Comparison of ENCODE assay signal across 8 cellular contexts in the genomic region with DNA sequence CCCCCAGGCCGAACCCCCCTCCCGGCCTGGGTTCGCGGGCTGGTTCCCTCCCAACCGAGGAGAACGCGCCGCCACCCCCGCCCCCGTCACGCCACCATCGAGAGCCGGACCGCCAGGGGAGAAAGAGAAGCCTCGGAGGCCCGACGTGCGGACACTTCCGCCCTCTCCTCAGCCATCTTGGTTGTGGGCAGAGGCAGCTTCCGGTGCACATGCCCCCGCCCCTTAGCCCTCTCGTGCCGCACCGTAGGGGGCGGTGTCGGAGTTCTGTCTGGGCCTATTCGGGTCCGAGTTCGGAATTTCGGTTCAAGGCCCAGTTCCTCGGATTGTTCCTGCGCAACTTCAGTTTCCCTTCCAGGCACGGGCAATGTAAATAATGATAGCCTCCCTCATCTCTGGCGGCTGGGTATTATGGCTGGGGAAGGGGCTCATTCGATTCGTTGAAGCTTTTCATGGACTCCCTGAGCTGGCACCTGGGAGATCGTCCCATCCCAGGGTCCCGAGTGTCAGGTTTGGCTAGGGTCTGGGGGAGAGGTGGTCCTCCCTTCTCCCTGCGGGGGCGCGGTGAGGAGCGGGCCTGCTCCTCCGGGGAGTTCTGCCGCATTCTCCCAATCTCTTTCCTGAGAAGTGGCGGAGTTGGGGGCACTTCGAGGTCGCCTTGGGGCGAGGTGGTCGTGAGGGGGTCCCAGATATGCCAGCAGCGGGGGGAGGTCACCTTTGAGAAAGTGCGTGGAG. TPM values are rescaled to one million over a fixed set of nuclear protein-coding genes. Genes with fewer than 3 reads are reported as not detected.
DNase-seq lines count a peak whose midpoint lies in the region; ATAC-seq lines count a peak whose summit lies in the region.

A gene with protein sequence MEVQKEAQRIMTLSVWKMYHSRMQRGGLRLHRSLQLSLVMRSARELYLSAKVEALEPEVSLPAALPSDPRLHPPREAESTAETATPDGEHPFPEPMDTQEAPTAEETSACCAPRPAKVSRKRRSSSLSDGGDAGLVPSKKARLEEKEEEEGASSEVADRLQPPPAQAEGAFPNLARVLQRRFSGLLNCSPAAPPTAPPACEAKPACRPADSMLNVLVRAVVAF (plus strand): TSS at position 225 of the 732 bp plus-strand sequence. CDS start 2,776 bp downstream, outside the sequence.
A gene with protein sequence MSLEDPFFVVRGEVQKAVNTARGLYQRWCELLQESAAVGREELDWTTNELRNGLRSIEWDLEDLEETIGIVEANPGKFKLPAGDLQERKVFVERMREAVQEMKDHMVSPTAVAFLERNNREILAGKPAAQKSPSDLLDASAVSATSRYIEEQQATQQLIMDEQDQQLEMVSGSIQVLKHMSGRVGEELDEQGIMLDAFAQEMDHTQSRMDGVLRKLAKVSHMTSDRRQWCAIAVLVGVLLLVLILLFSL (minus strand): TSS at position 189 of the 732 bp plus-strand sequence. CDS start 202 bp downstream, outside the sequence.

- H3K36me3 ChIP-seq in mesenchymal stem cell (ENCODE audit: control insufficient read depth in 1 of 2, insufficient read depth in 2 of 2, low read depth in 1 of 2, low read length in 2 of 2), result peaks cover 9 to 15% of the 10 kb centered on the region in 2 experiments

- H3K14ac ChIP-seq in mesenchymal stem cell (ENCODE audit: low read length in 2 of 2), result peak within 1 kb of the TSS; percentile 84 to 98

- peak within 1 kb of the TSS; percentile 95 to 98 for H3K18ac ChIP-seq in mesenchymal stem cell (ENCODE audit: low read depth in 1 of 2, low read length in 2 of 2)

- peak within 1 kb of the TSS; percentile 97 for H2BK5ac ChIP-seq in mesenchymal stem cell (ENCODE audit: low read depth, low read length, poor library complexity, severe bottlenecking)

- H3K4me1 ChIP-seq in mesenchymal stem cell (ENCODE audit: control insufficient read depth, insufficient read depth, low read depth, low read length), result peaks cover 18% of the 10 kb centered on the region

- peak within 1 kb of the TSS; percentile 55 for H2AFZ ChIP-seq in mesenchymal stem cell (ENCODE audit: low read depth, low read length)

- peak; percentile 97 for DNase-seq in CD1c-positive myeloid dendritic cell (ENCODE audit: extremely low spot score)
- DNase-seq in HUDEP-2 (lab: John Stamatoyannopoulos, UW; ENCODE audit: unreplicated experiment in 76 of 76), result peak in 74 of 76 experiments; percentile 85 to 99 (median 96)
- peak; percentile 94 for DNase-seq in NOMO-1 treated with dmso at 0.1 percent for 144 hours (lab: John Stamatoyannopoulos, UW; ENCODE audit: unreplicated experiment)
- peak; percentile 80 to 88 for DNase-seq in activated CD8-positive, alpha-beta memory T cell treated with anti-CD3 and anti-CD28 coated beads for 4 hours (ENCODE audit: low read depth in 2 of 2)
- DNase-seq in effector memory CD8-positive, alpha-beta T cell, result peak; percentile 91 to 94 (median 92)
- DNase-seq in mesenchymal stem cell, result peak; percentile 97
- peak; percentile 88 for DNase-seq in stimulated activated CD8-positive, alpha-beta memory T cell treated with anti-CD3 and anti-CD28 coated beads, Interleukin-12 subunit alpha, Interleukin-12 subunit beta, amount 100 ng/mL, for 4 hours (ENCODE audit: low read depth)

- H3K36me3 Mint-ChIP-seq in effector memory CD8-positive, alpha-beta T cell (ENCODE audit: insufficient read depth), result peaks cover 64% of the 10 kb centered on the region

- peak within 1 kb of the TSS; percentile 97 for H2BK120ac ChIP-seq in mesenchymal stem cell (ENCODE audit: low read depth, low read length)

- no peaks in the 10 kb centered on the region for H3K27me3 ChIP-seq in mesenchymal stem cell (ENCODE audit: control insufficient read depth in 1 of 2, insufficient read depth in 1 of 2, low read length in 2 of 2)

- H3K9ac ChIP-seq in mesenchymal stem cell (ENCODE audit: low read length), result peak within 1 kb of the TSS; percentile 99

- under 1% methylated on average over 47 of the region's 51 CpGs for WGBS in mesenchymal stem cell

- peak within 1 kb of the TSS; percentile 79 for H2AK5ac ChIP-seq in mesenchymal stem cell (ENCODE audit: low read length, severe bottlenecking)

- H3K9me3 Mint-ChIP-seq in effector memory CD8-positive, alpha-beta T cell, result no peaks in the 10 kb centered on the region

- peak within 1 kb of the TSS; percentile 99 for H4K8ac ChIP-seq in mesenchymal stem cell (ENCODE audit: low read length)

- peak within 1 kb of the TSS; percentile 85 for H3K4me2 ChIP-seq in mesenchymal stem cell (ENCODE audit: low read length, poor library complexity, severe bottlenecking)

- H3K79me1 ChIP-seq in mesenchymal stem cell (replicated peaks; ENCODE audit: low read length, poor library complexity, severe bottlenecking), result peaks cover 14% of the 10 kb centered on the region

- H3K4me1 Mint-ChIP-seq in effector memory CD8-positive, alpha-beta T cell (ENCODE audit: low read depth in 2 of 2), result peaks cover 39 to 41% of the 10 kb centered on the region in 2 donors

- no peaks in the 10 kb centered on the region for H3K27me3 Mint-ChIP-seq in effector memory CD8-positive, alpha-beta T cell

- H4K91ac ChIP-seq in mesenchymal stem cell (ENCODE audit: low read length), result peak within 1 kb of the TSS; percentile 99

- H3K9me3 ChIP-seq in mesenchymal stem cell (ENCODE audit: control insufficient read depth, low read length), result no peaks in the 10 kb centered on the region

- H3K27ac Mint-ChIP-seq in effector memory CD8-positive, alpha-beta T cell, result peak within 1 kb of the TSS; percentile 100

- peak within 1 kb of the TSS; percentile 98 for H3K4ac ChIP-seq in mesenchymal stem cell (ENCODE audit: low read depth in 1 of 2, low read length in 2 of 2)

- peak within 1 kb of the TSS; percentile 94 to 99 for H3K4me3 Mint-ChIP-seq in effector memory CD8-positive, alpha-beta T cell

- ATAC-seq in GM19395 (IDR thresholded peaks at IDR 0.05; ENCODE audit: unreplicated experiment), result peak; percentile 43
- peak; percentile 58 for ATAC-seq in effector memory CD8-positive, alpha-beta T cell (replicated peaks)

- peak within 1 kb of the TSS; percentile 98 for H3K27ac ChIP-seq in mesenchymal stem cell (ENCODE audit: low read length, poor library complexity, severe bottlenecking)

- H3K23ac ChIP-seq in mesenchymal stem cell (ENCODE audit: low read length in 2 of 2), result peak within 1 kb of the TSS; percentile 42 to 57

- peak within 1 kb of the TSS; percentile 71 to 94 for H3K4me3 ChIP-seq in mesenchymal stem cell (ENCODE audit: insufficient read depth in 1 of 2, low read depth in 1 of 2, low read length in 2 of 2)

- peak within 1 kb of the TSS; percentile 96 for H2BK15ac ChIP-seq in mesenchymal stem cell (ENCODE audit: low read depth, poor library complexity, severe bottlenecking)

- peak within 1 kb of the TSS; percentile 52 to 75 for H2BK12ac ChIP-seq in mesenchymal stem cell (ENCODE audit: low read length in 2 of 2)

RNA-seq across cellular contexts. Expression of the first gene that starts in this region (rescaled TPM):
- 135 TPM for polyA plus RNA-seq in mesenchymal stem cell (2013, experiment 1 of 2)
- 129 TPM for polyA plus RNA-seq in mesenchymal stem cell (2013, experiment 2 of 2)

RNA-seq across cellular contexts. Expression of the second gene that starts in this region (rescaled TPM):
- 50.2 TPM for polyA plus RNA-seq in mesenchymal stem cell (2013, experiment 1 of 2)
- polyA plus RNA-seq in mesenchymal stem cell (2013, experiment 2 of 2), result 53.2 TPM

Comparison
In these comparisons a context has a peak if more than half of its experiments do, and no peak if none do; other contexts are left out.
1. Peak in every context shown above with its lines: DNase-seq, ATAC-seq, H3K4me3 ChIP-seq and H3K27ac ChIP-seq.